8 cellular contexts compared by ENCODE assay signal in genomic region chr11:46119352-46120216, GRCh38. TPM values are rescaled to one million over a fixed set of nuclear protein-coding genes. Genes with fewer than 3 reads are reported as not detected.
DNase-seq lines count a peak whose midpoint lies in the region; ATAC-seq and TF ChIP-seq lines count a peak whose summit lies in the region.

No MANE protein-coding gene starts in this region.

- peak overlapping the region; percentile 88 for H3K4me3 ChIP-seq in GM12864 (ENCODE audit: low read depth, low read length)
- peak overlapping the region; percentile 63 to 78 (median 70) for H3K4me3 ChIP-seq in tibial nerve

- H3K9me3 ChIP-seq in tibial nerve: no peaks in the 10 kb centered on the region

- H3K27me3 ChIP-seq in tibial nerve: no peaks in the 10 kb centered on the region

- peak in 1 of 2 donors; percentile 61 for TF ChIP-seq EP300 in tibial nerve (IDR thresholded peaks at IDR 0.05)

- H3K36me3 ChIP-seq in tibial nerve: no peaks in the 10 kb centered on the region

- DNase-seq in GM12864 (ENCODE audit: low read depth): peak; percentile 44
- peak; percentile 29 for DNase-seq in RWPE1 (ENCODE audit: low spot score)
- DNase-seq in activated naive CD4-positive, alpha-beta T cell treated with Interleukin-2 at 50 U/mL for 16 hours: peak; percentile 64
- peak; percentile 69 for DNase-seq in globus pallidus (ENCODE audit: low spot score)
- no peak for DNase-seq in omental fat pad (ENCODE audit: low spot score)
- peak; percentile 29 to 56 for DNase-seq in tibial nerve (ENCODE audit: low spot score in 2 of 2)

- CTCF ChIA-PET in RWPE1 (lab: Yijun Ruan, JAX): interaction anchor here (0.6 to 1.3 kb wide), 3 partner anchors 102 to 120 kb away, joined by 3 to 4 read pairs (median 3); no protein-coding TSS in a partner anchor

- TF ChIP-seq CTCF in GM12864 (IDR thresholded peaks at IDR 0.05; ENCODE audit: low read depth, low read length, missing control alignments) (no peak), RWPE1 (conservative IDR thresholded peaks at IDR 0.05; ENCODE audit: low read depth) (no peak), omental fat pad (IDR thresholded peaks at IDR 0.05) (no peak), tibial nerve (IDR thresholded peaks at IDR 0.05) (peak in 1 of 5 experiments; percentile 26)

- H3K27ac ChIP-seq in RWPE1: peak overlapping the region; percentile 99
- peak overlapping the region; percentile 88 to 98 (median 94) for H3K27ac ChIP-seq in tibial nerve

- peak; percentile 21 for ATAC-seq in HG03571 (IDR thresholded peaks at IDR 0.05; ENCODE audit: unreplicated experiment)
- ATAC-seq in omental fat pad (ENCODE audit: low FRiP score): peak; percentile 7
- no peak for ATAC-seq in GM18858 (IDR thresholded peaks at IDR 0.05; ENCODE audit: unreplicated experiment)

- POLR2A ChIA-PET in RWPE1 (lab: Yijun Ruan, JAX; ENCODE audit: low non-redundant PET): no interaction called here

- H3K4me1 ChIP-seq in tibial nerve: peaks cover 0 to 55% (median 24%) of the 10 kb centered on the region in 4 donors

- 1% methylated on average over 55 to 56 of the region's 56 CpGs for WGBS in tibial nerve, 2 donors

- no peak for TF ChIP-seq POLR2A in tibial nerve (IDR thresholded peaks at IDR 0.05)

RNA-seq across cellular contexts. Expression of gene PHF21A, which starts 1.7 kb away (rescaled TPM):
- 10 to 100 TPM; 16.1 to 73.0 (median 22.1) TPM for total RNA-seq in omental fat pad
- total RNA-seq in tibial nerve: 10 to 100 TPM; 30.4 to 58.5 (median 49.4) TPM
